ENCODE assay signal across 1 cellular context in the genomic region with DNA sequence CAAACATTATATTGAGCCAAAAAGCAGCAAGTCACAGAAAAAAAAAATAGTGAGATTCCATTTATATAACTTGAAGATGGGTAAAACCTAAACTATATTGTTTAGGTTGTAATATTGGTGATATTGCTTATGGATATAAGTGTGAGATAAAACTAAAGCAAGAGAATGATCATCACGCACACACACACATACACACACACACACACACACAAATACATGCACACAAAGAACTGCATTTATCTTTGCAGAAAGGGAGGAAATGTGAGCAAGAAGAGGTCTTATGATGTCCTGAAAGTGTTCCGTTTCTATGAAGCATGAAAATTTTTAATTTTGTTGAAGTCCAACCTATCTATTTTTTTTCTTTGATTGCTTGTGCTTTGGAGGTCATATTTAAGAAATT.
TF ChIP-seq lines count a peak whose summit lies in the region.

No MANE protein-coding gene starts in this region.

TF ChIP-seq in HEK293, 187 proteins besides CTCF, POLR2A, EP300 and RAD21:
- TF ChIP-seq, protein P1, sequence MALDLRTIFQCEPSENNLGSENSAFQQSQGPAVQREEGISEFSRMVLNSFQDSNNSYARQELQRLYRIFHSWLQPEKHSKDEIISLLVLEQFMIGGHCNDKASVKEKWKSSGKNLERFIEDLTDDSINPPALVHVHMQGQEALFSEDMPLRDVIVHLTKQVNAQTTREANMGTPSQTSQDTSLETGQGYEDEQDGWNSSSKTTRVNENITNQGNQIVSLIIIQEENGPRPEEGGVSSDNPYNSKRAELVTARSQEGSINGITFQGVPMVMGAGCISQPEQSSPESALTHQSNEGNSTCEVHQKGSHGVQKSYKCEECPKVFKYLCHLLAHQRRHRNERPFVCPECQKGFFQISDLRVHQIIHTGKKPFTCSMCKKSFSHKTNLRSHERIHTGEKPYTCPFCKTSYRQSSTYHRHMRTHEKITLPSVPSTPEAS (tag by site-specific recombination; IDR thresholded peaks at IDR 0.05) = peak; percentile 65
- TF ChIP-seq ZNF174 (tag by site-specific recombination; IDR thresholded peaks at IDR 0.05) = no peak
- TF ChIP-seq, protein P2, sequence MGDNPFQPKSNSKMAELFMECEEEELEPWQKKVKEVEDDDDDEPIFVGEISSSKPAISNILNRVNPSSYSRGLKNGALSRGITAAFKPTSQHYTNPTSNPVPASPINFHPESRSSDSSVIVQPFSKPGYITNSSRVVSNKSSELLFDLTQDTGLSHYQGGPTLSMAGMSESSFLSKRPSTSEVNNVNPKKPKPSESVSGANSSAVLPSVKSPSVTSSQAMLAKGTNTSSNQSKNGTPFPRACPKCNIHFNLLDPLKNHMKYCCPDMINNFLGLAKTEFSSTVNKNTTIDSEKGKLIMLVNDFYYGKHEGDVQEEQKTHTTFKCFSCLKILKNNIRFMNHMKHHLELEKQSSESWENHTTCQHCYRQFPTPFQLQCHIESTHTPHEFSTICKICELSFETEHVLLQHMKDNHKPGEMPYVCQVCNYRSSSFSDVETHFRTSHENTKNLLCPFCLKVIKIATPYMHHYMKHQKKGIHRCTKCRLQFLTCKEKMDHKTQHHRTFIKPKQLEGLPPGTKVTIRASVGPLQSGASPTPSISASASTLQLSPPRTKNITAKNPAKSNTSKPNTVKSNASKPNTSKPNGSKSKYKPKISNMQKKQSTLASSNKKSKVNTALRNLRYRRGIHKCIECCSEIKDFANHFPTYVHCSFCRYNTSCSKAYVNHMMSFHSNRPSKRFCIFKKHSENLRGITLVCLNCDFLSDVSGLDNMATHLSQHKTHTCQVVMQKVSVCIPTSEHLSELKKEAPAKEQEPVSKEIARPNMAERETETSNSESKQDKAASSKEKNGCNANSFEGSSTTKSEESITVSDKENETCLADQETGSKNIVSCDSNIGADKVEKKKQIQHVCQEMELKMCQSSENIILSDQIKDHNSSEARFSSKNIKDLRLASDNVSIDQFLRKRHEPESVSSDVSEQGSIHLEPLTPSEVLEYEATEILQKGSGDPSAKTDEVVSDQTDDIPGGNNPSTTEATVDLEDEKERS (tag by site-specific recombination; IDR thresholded peaks at IDR 0.05) = no peak
- no peak for TF ChIP-seq ZFP3 (tag by site-specific recombination; IDR thresholded peaks at IDR 0.05; ENCODE audit: low read depth)
